In the genomic region with DNA sequence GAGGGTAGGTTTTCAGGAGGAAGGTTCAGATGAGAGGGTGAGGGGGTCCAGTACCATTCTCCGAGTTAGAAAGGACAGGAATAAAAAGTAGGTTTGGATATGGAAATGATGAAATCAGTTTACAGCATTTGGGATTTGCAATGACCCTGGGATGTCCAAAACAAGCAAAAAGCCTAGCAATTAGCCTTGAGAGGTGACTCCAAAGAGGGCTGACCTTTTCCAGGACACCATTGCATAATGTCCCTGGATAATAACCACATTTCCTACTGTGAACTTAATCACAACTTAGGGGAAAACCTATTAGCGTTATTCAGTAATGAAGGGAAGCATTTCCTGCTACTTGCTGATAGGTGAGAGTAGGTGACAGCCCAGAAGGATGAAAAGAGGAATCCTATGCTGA, we compare ENCODE assay signal across 24 cellular contexts.
"Had no signal": no experiment of that assay in that cellular context is flagged by ENCODE, and none has a peak within 500 bp of the region (broad histone marks: within the 10 kb centered on the region; RNA-seq: fewer than 3 reads in every experiment).

No MANE protein-coding gene starts in this region.

- H3K4me1 ChIP-seq: neural progenitor cell, transverse colon had no signal

- H3K36me3 ChIP-seq: neural progenitor cell, transverse colon, WERI-Rb-1 had no signal

- H3K9me3 ChIP-seq: transverse colon had no signal

- H3K4me3 ChIP-seq: neural progenitor cell, skin epidermis, transverse colon had no signal

- H3K9ac ChIP-seq: neural progenitor cell had no signal

- FAIRE-seq: frontal cortex, TTC549, urothelium cell line had no signal

- H3K27me3 ChIP-seq: neural progenitor cell, transverse colon had no signal

- DNase-seq: activated CD4-positive, alpha-beta T cell treated with anti-CD3 and anti-CD28 coated beads, Interleukin-2, amount 10 ng/mL, durations not matched to agents 7 days and 5 days; activated CD4-positive, CD25-positive, alpha-beta regulatory T cell treated with anti-CD3 and anti-CD28 coated beads, Interleukin-2, amount 50 U/mL, for 72 hours; activated CD8-positive, alpha-beta memory T cell treated with anti-CD3 and anti-CD28 coated beads, Interleukin-2, amount 10 ng/mL, durations not matched to agents 7 days and 5 days; activated CD8-positive, alpha-beta T cell treated with anti-CD3 and anti-CD28 coated beads for 36 hours; activated gamma-delta T cell; activated naive CD4-positive, alpha-beta T cell treated with anti-CD3 and anti-CD28 coated beads, Interleukin-2, amount 50 U/mL, for 16 hours; anterior cingulate cortex; central memory CD4-positive, alpha-beta T cell; effector memory CD4-positive, alpha-beta T cell; head of caudate nucleus; islet precursor cell; left colon; naive thymus-derived CD8-positive, alpha-beta T cell; stimulated activated CD4-positive, alpha-beta T cell treated with anti-CD3 and anti-CD28 coated beads, Interleukin-2, amount 100 ng/mL, for 24 hours; stimulated activated naive CD8-positive, alpha-beta T cell treated with anti-CD3 and anti-CD28 coated beads, Interleukin-15, amount 100 ng/mL, for 72 hours; T-helper 1 cell; transverse colon; WERI-Rb-1 had no signal

- H3K4me2 ChIP-seq: neural progenitor cell had no signal

- H2AFZ ChIP-seq: neural progenitor cell had no signal

- ATAC-seq: activated CD8-positive, alpha-beta memory T cell treated with anti-CD3 and anti-CD28 coated beads, Interleukin-2, amount 10 ng/mL, durations not matched to agents 7 days and 5 days; activated CD8-positive, alpha-beta T cell treated with anti-CD3 and anti-CD28 coated beads for 36 hours; left colon; naive thymus-derived CD8-positive, alpha-beta T cell; stimulated activated effector memory CD8-positive, alpha-beta T cell treated with anti-CD3 and anti-CD28 coated beads, Interleukin-12 subunit alpha, Interleukin-12 subunit beta, amount 100 ng/mL, for 72 hours; stimulated activated naive CD8-positive, alpha-beta T cell treated with anti-CD3 and anti-CD28 coated beads, Interleukin-15, amount 100 ng/mL, for 72 hours had no signal

- H3K27ac ChIP-seq: neural progenitor cell, transverse colon, WERI-Rb-1 had no signal
